Comparison of ENCODE assay signal across 8 cellular contexts in genomic region chr17:13031718-13032350, GRCh38. TPM values are rescaled to one million over a fixed set of nuclear protein-coding genes. Genes with fewer than 3 reads are reported as not detected.
DNase-seq lines count a peak whose midpoint lies in the region; ATAC-seq, FAIRE-seq and TF ChIP-seq lines count a peak whose summit lies in the region.

No MANE protein-coding gene starts in this region.

- H3K9me3 ChIP-seq in liver (ENCODE audit: control insufficient read depth in 4 of 4, low read length in 3 of 4): peaks cover 3 to 10% (median 6%) of the 10 kb centered on the region in 4 donors

- DNase-seq in COLO829 (ENCODE audit: low spot score): peak; percentile 59
- peak; percentile 29 for DNase-seq in HPDE6-E6E7 (ENCODE audit: extremely low spot score)
- peak in 4 of 5 experiments; percentile 7 to 56 (median 21) for DNase-seq in T-helper 2 cell
- DNase-seq in bronchial epithelial cell (ENCODE audit: low read depth): peak; percentile 37
- peak; percentile 24 to 63 for DNase-seq in stimulated activated effector memory CD8-positive, alpha-beta T cell treated with anti-CD3 and anti-CD28 coated beads, Interleukin-12 subunit alpha, Interleukin-12 subunit beta, amount 100 ng/mL, for 72 hours (ENCODE audit: low spot score in 2 of 2)
- DNase-seq in occipital lobe (lab: John Stamatoyannopoulos, UW): no peak

- WGBS in liver: 37% methylated on average over 16 of the region's 16 CpGs

- TF ChIP-seq CTCF in bronchial epithelial cell (IDR thresholded peaks at IDR 0.05; ENCODE audit: insufficient read depth, low read length, severe bottlenecking) (peak; percentile 87), liver (IDR thresholded peaks at IDR 0.05; ENCODE audit: low read depth, low read length, missing input control) (peak; percentile 77)

- H3K27ac ChIP-seq in liver (ENCODE audit: low read depth in 1 of 2, low read length in 2 of 2): no peak overlapping the region

- H3K36me3 ChIP-seq in bronchial epithelial cell (ENCODE audit: control insufficient read depth, insufficient read depth, low read length): no peaks in the 10 kb centered on the region
- H3K36me3 ChIP-seq in liver (ENCODE audit: control insufficient read depth in 4 of 4, insufficient read depth in 3 of 4, low read depth in 1 of 4, low read length in 3 of 4): no peaks in the 10 kb centered on the region

- H3K9ac ChIP-seq in liver (ENCODE audit: low read depth in 1 of 2, low read length in 2 of 2): no peak overlapping the region

- no peaks in the 10 kb centered on the region for H3K4me1 Mint-ChIP-seq in stimulated activated effector memory CD8-positive, alpha-beta T cell treated with anti-CD3 and anti-CD28 coated beads, Interleukin-12 subunit alpha, Interleukin-12 subunit beta, amount 100 ng/mL, for 72 hours

- peak; percentile 90 for ATAC-seq in GM19395 (IDR thresholded peaks at IDR 0.05; ENCODE audit: unreplicated experiment)
- no peak for ATAC-seq in stimulated activated effector memory CD8-positive, alpha-beta T cell treated with anti-CD3 and anti-CD28 coated beads, Interleukin-12 subunit alpha, Interleukin-12 subunit beta, amount 100 ng/mL, for 72 hours

- no peak for FAIRE-seq in bronchial epithelial cell (lab: Jason Lieb, UNC)

- no peaks in the 10 kb centered on the region for H3K27me3 ChIP-seq in bronchial epithelial cell (ENCODE audit: control insufficient read depth, insufficient read depth, low read length)
- H3K27me3 ChIP-seq in liver (ENCODE audit: control insufficient read depth in 4 of 4, insufficient read depth in 4 of 4, low read length in 3 of 4): no peaks in the 10 kb centered on the region

- H3K9me3 Mint-ChIP-seq in stimulated activated effector memory CD8-positive, alpha-beta T cell treated with anti-CD3 and anti-CD28 coated beads, Interleukin-12 subunit alpha, Interleukin-12 subunit beta, amount 100 ng/mL, for 72 hours: peaks cover 2% of the 10 kb centered on the region

- H3K36me3 Mint-ChIP-seq in stimulated activated effector memory CD8-positive, alpha-beta T cell treated with anti-CD3 and anti-CD28 coated beads, Interleukin-12 subunit alpha, Interleukin-12 subunit beta, amount 100 ng/mL, for 72 hours: no peaks in the 10 kb centered on the region

- TF ChIP-seq RAD21 in liver (IDR thresholded peaks at IDR 0.05): peak; percentile 55 to 72

- H3K27ac Mint-ChIP-seq in stimulated activated effector memory CD8-positive, alpha-beta T cell treated with anti-CD3 and anti-CD28 coated beads, Interleukin-12 subunit alpha, Interleukin-12 subunit beta, amount 100 ng/mL, for 72 hours: no peak overlapping the region

- H3K4me3 Mint-ChIP-seq in stimulated activated effector memory CD8-positive, alpha-beta T cell treated with anti-CD3 and anti-CD28 coated beads, Interleukin-12 subunit alpha, Interleukin-12 subunit beta, amount 100 ng/mL, for 72 hours: no peak overlapping the region

- H3K4me3 ChIP-seq in bronchial epithelial cell (ENCODE audit: low read depth, low read length) (no peak overlapping the region), liver (ENCODE audit: low read depth in 1 of 3, low read length in 3 of 3) (no peak overlapping the region)

- H3K4me1 ChIP-seq in liver (ENCODE audit: control insufficient read depth in 4 of 4, insufficient read depth in 4 of 4, low read length in 3 of 4): no peaks in the 10 kb centered on the region

TF ChIP-seq in liver, 16 proteins besides CTCF, POLR2A, EP300 and RAD21:
- TF ChIP-seq REST (IDR thresholded peaks at IDR 0.05) (no peak), HNF4G (IDR thresholded peaks at IDR 0.05) (no peak), RXRA (IDR thresholded peaks at IDR 0.05) (no peak), GABPA (IDR thresholded peaks at IDR 0.05 in 1 of 2, conservative IDR thresholded peaks at IDR 0.05 in 1 of 2) (no peak), FOXA2 (IDR thresholded peaks at IDR 0.05) (no peak), TAF1 (conservative IDR thresholded peaks at IDR 0.05) (no peak), YY1 (IDR thresholded peaks at IDR 0.05) (no peak), FOXA1 (IDR thresholded peaks at IDR 0.05) (no peak), ATF3 (IDR thresholded peaks at IDR 0.05) (no peak), ZBTB33 (IDR thresholded peaks at IDR 0.05) (no peak), HNF4A (conservative IDR thresholded peaks at IDR 0.05) (no peak), MAX (IDR thresholded peaks at IDR 0.05) (no peak), EGR1 (IDR thresholded peaks at IDR 0.05; ENCODE audit: low read depth in 2 of 2) (no peak), NR2F2 (IDR thresholded peaks at IDR 0.05) (no peak), SP1 (IDR thresholded peaks at IDR 0.05) (no peak)

RNA-seq across cellular contexts. Expression of gene ELAC2, which starts 14.0 kb away (rescaled TPM):
- total RNA-seq in bronchial epithelial cell (73.5 and 85.8 TPM in 2 replicates), liver (10 to 100 TPM; 33.3 to 54.1 TPM), occipital lobe (31.0 TPM)
- polyA plus RNA-seq in liver: 10 to 100 TPM; 26.5 to 39.0 TPM
